11 cellular contexts compared by ENCODE assay signal in genomic region chrX:139691493-139691842, GRCh38. TPM values are rescaled to one million over a fixed set of nuclear protein-coding genes. Genes with fewer than 3 reads are reported as not detected.
DNase-seq lines count a peak whose midpoint lies in the region; ATAC-seq and TF ChIP-seq lines count a peak whose summit lies in the region.
"Had no signal": no experiment of that assay in that cellular context is flagged by ENCODE, and none has a peak within 500 bp of the region (broad histone marks: within the 10 kb centered on the region; RNA-seq: fewer than 3 reads in every experiment).

No MANE protein-coding gene starts in this region.

- TF ChIP-seq POLR2A in transverse colon (IDR thresholded peaks at IDR 0.05) = no peak

- H3K36me3 Mint-ChIP-seq in endodermal cell (ENCODE audit: low read depth) (no peaks in the 10 kb centered on the region), natural killer cell (no peaks in the 10 kb centered on the region)

- H3K9me3 ChIP-seq in endodermal cell (ENCODE audit: control insufficient read depth, low read length) = no peaks in the 10 kb centered on the region
- H3K9me3 ChIP-seq in transverse colon = no peaks in the 10 kb centered on the region

- peak; percentile 3 for DNase-seq in AG10803 (ENCODE audit: low read depth)
- no peak for DNase-seq in endodermal cell
- DNase-seq in natural killer cell = no peak
- DNase-seq in AG08396 (ENCODE audit: low spot score) = no peak
- DNase-seq in ecto neural progenitor cell (ENCODE audit: low spot score) = no peak
- no peak for DNase-seq in transverse colon
- DNase-seq in middle frontal gyrus (ENCODE audit: extremely low spot score, low spot score) = no peak
- DNase-seq: NCI-H526 treated with DMSO at 0.1 percent for 48 hours; stimulated activated naive B cell treated with anti-CD40 and anti-IgM and Interleukin-4, amounts not matched to agents 10 μg/mL and 1 μg/mL and 100 μg/mL, for 72 hours had no signal

- WGBS in endodermal cell (ENCODE audit: insufficient coverage in 1 of 2, insufficient read length in 1 of 2), 2 experiments = 6% methylated on average over 10 of the region's 23 CpGs; no CpG with 5 or more reads in 1 of the 2 experiments
- 35% methylated on average over 23 of the region's 23 CpGs; no CpG with 5 or more reads in 1 of the 2 donors for WGBS in transverse colon (ENCODE audit: low coverage in 1 of 2), 2 donors

- no peaks in the 10 kb centered on the region for H3K9me3 Mint-ChIP-seq in endodermal cell
- no peaks in the 10 kb centered on the region for H3K9me3 Mint-ChIP-seq in natural killer cell

- intact Hi-C loops in natural killer cell (cut with micrococcal nuclease) (no loop called here), transverse colon (cut with DNase I; ENCODE audit: low total_unique reads) (no loop called here)

- H3K36me3 ChIP-seq in endodermal cell (ENCODE audit: control insufficient read depth, insufficient read depth, low read length) (no peaks in the 10 kb centered on the region), transverse colon (no peaks in the 10 kb centered on the region)

- H3K27me3 ChIP-seq in endodermal cell (ENCODE audit: control insufficient read depth, insufficient read depth, low read length, poor library complexity, severe bottlenecking) (peaks cover 46% of the 10 kb centered on the region), transverse colon (peaks cover 16% of the 10 kb centered on the region)

- H3K27ac Mint-ChIP-seq in endodermal cell = no peak overlapping the region
- H3K27ac Mint-ChIP-seq in natural killer cell = no peak overlapping the region
- H3K27ac Mint-ChIP-seq: stimulated activated naive B cell treated with anti-CD40 and anti-IgM and Interleukin-4, amounts not matched to agents 10 μg/mL and 1 μg/mL and 100 μg/mL, for 72 hours had no signal

- H3K4me1 Mint-ChIP-seq in endodermal cell (peaks cover 7% of the 10 kb centered on the region), natural killer cell (peaks cover 0 to 11% of the 10 kb centered on the region in 2 donors)

- ATAC-seq in HG02870 (IDR thresholded peaks at IDR 0.05; ENCODE audit: unreplicated experiment) (peak; percentile 8), natural killer cell (peak in 1 of 3 donors; percentile 29)

- H3K27ac ChIP-seq in endodermal cell (ENCODE audit: low read depth, low read length) = no peak overlapping the region
- H3K27ac ChIP-seq in transverse colon = no peak overlapping the region

- peaks cover 36% of the 10 kb centered on the region for H3K27me3 Mint-ChIP-seq in endodermal cell (ENCODE audit: insufficient read depth)
- H3K27me3 Mint-ChIP-seq in natural killer cell (ENCODE audit: low read depth in 2 of 2) = peaks cover 0 to 14% of the 10 kb centered on the region in 2 donors

- in situ Hi-C loops in transverse colon (cut with MboI; ENCODE audit: low pct_ligation_motif_present in 1 of 4, low pct_unique_long_range_greater_than_20kb in 1 of 4, low sequenced_read_pairs in 3 of 4) = no loop called here

- H3K9ac ChIP-seq in endodermal cell (ENCODE audit: extremely low read depth, low read length, poor library complexity, severe bottlenecking) = no peak overlapping the region

- no peak for TF ChIP-seq CTCF in AG10803 (conservative IDR thresholded peaks at IDR 0.05; ENCODE audit: low read length)
- TF ChIP-seq CTCF in endodermal cell (conservative IDR thresholded peaks at IDR 0.05) = no peak
- TF ChIP-seq CTCF in natural killer cell (IDR thresholded peaks at IDR 0.05) = no peak
- no peak for TF ChIP-seq CTCF in transverse colon (IDR thresholded peaks at IDR 0.05)

- H3K4me3 ChIP-seq in AG10803 (ENCODE audit: low read length) = peak overlapping the region; percentile 45
- no peak overlapping the region for H3K4me3 ChIP-seq in endodermal cell (ENCODE audit: low read length)
- H3K4me3 ChIP-seq in transverse colon = peak overlapping the region in 1 of 4 donors; percentile 40
- H3K4me3 ChIP-seq: lung had no signal

- H3K4me3 Mint-ChIP-seq in endodermal cell (peak overlapping the region; percentile 53), natural killer cell (peak overlapping the region; percentile 82)

- H3K4me1 ChIP-seq in endodermal cell (ENCODE audit: control insufficient read depth, insufficient read depth, low read length) (no peaks in the 10 kb centered on the region), transverse colon (no peaks in the 10 kb centered on the region)

- no peak for TF ChIP-seq EP300 in transverse colon (IDR thresholded peaks at IDR 0.05; ENCODE audit: low read depth)

RNA-seq across cellular contexts. Expression of gene MCF2, which starts 16.5 kb away (rescaled TPM):
- total RNA-seq in endodermal cell = 1 to 10 TPM; 1.1 to 2.1 TPM
- polyA plus RNA-seq in endodermal cell (2013, experiment 1 of 2) = 0.11 TPM
- 0.21 TPM for polyA plus RNA-seq in endodermal cell (2013, experiment 2 of 2)
- 1 to 10 TPM; 2.7 to 4.0 (median 3.1) TPM for total RNA-seq in natural killer cell
- not detected for total RNA-seq in transverse colon
